ENCODE assay signal across 23 cellular contexts in the genomic region with DNA sequence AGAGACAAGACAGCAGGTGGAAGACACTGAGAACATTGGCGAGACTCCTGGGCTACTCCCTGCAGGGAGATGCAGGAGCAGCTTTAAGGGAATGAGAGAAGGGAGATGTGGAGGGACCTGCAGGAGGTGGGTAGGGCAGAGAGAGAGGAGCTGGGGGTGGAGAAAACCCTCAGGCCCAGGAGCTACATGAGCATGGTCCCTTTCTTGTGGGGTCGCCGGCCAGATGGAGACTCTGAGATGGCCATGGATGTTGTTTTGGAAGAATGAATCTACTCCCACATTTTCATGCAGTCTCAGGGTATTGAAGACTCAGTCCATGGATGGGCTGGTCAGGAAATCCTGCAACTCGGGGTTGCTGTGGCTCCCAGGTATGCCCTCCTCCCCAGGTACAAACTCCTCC.
"Had no signal": no experiment of that assay in that cellular context is flagged by ENCODE, and none has a peak within 500 bp of the region (broad histone marks: within the 10 kb centered on the region; RNA-seq: fewer than 3 reads in every experiment).

No MANE protein-coding gene starts in this region.

- H3K27ac Mint-ChIP-seq: dendritic cell treated with granulocyte-macrophage colony-stimulating factor and Interleukin-4, amounts not matched to agents 40 ng/mL and 50 ng/mL, for 4 days; effector memory CD8-positive, alpha-beta T cell; endodermal cell; mesothelial cell of epicardium had no signal

- ATAC-seq: effector memory CD8-positive, alpha-beta T cell; esophagus mucosa; gastrocnemius medialis; heart right ventricle; left cardiac atrium; left lung; left ventricle myocardium superior; lower lobe of right lung; mucosa of descending colon had no signal

- H3K4me3 Mint-ChIP-seq: dendritic cell treated with granulocyte-macrophage colony-stimulating factor and Interleukin-4, amounts not matched to agents 40 ng/mL and 50 ng/mL, for 4 days; effector memory CD8-positive, alpha-beta T cell; endodermal cell; mesothelial cell of epicardium had no signal

- H3K4me1 Mint-ChIP-seq: mesothelial cell of epicardium had no signal

- H3K27me3 Mint-ChIP-seq: dendritic cell treated with granulocyte-macrophage colony-stimulating factor and Interleukin-4, amounts not matched to agents 40 ng/mL and 50 ng/mL, for 4 days had no signal

- DNase-seq: colonic mucosa; cortex of kidney; effector CD8-positive, alpha-beta T cell; effector memory CD8-positive, alpha-beta T cell; endodermal cell; erythroblast; esophagus squamous epithelium; foreskin fibroblast; foreskin melanocyte; gastrocnemius medialis; glutamatergic neuron; head of caudate nucleus; heart right ventricle; hippocampal formation; left cardiac atrium; left lung; left ventricle myocardium superior; lower lobe of right lung; mesenchymal stem cell; mucosa of descending colon had no signal

- H3K9me3 Mint-ChIP-seq: dendritic cell treated with granulocyte-macrophage colony-stimulating factor and Interleukin-4, amounts not matched to agents 40 ng/mL and 50 ng/mL, for 4 days; effector memory CD8-positive, alpha-beta T cell; endodermal cell; mesothelial cell of epicardium had no signal

- H3K36me3 Mint-ChIP-seq: mesothelial cell of epicardium had no signal
